Comparison of ENCODE assay signal across 22 cellular contexts in the genomic region with DNA sequence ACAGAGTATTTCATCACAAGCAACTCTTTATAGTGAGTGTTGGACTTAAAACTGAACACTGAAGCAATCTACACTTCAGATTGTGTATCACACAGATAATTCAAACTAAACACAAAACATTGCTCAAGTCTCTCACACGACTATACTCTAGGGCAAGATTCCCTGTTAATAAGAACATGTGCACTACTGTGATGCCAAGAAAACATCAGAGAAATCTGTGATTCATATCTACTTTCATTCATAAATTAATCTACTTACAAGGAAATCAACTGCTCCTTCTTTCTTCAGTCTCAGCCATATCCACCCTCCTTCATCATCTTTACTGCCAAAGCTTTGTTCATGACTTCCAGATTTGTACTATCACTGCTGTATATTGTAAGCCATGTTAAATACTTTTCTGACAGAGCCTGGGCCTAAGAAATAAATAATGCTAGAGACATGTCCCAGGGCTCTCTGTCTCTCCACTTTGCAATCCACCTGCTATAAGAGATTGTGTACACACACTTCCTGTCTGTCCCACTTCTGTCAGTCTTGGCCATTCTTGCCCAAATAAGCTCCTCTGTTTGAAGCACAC. TPM values are rescaled to one million over a fixed set of nuclear protein-coding genes. Genes with fewer than 3 reads are reported as not detected.
DNase-seq lines count a peak whose midpoint lies in the region; ATAC-seq and TF ChIP-seq lines count a peak whose summit lies in the region.
"Had no signal": no experiment of that assay in that cellular context is flagged by ENCODE, and none has a peak within 500 bp of the region (broad histone marks: within the 10 kb centered on the region; RNA-seq: fewer than 3 reads in every experiment).

No MANE protein-coding gene starts in this region.

- CTCF ChIA-PET in SK-N-SH (lab: Yijun Ruan, JAX) = interaction anchor here (1.4 kb wide), 1 partner anchor 24 kb away, joined by 5 read pairs; no protein-coding TSS in a partner anchor

- no peaks in the 10 kb centered on the region; the same call in 1 of the 2 replicates for H3K79me2 ChIP-seq in SK-N-SH (ENCODE audit: insufficient read depth)

- H3K9me2 ChIP-seq in SK-N-SH = no peaks in the 10 kb centered on the region

- TF ChIP-seq RAD21 in SK-N-SH (IDR thresholded peaks at IDR 0.05; ENCODE audit: low read length) = no peak

- H3K4me1 ChIP-seq in SK-N-SH (ENCODE audit: control insufficient read depth in 1 of 2, insufficient read depth in 2 of 2, low read depth in 1 of 2, low read length in 1 of 2) = peaks cover 0 to 2% of the 10 kb centered on the region in 2 experiments; a peak in 2 of 4 replicates
- peaks cover 21% of the 10 kb centered on the region for H3K4me1 ChIP-seq in stomach smooth muscle (ENCODE audit: control insufficient read depth, insufficient read depth, low read length)
- H3K4me1 ChIP-seq in uterus = peaks cover 0 to 3% of the 10 kb centered on the region in 2 donors
- H3K4me1 ChIP-seq: BE2C had no signal

- no peak overlapping the region for H3K27ac ChIP-seq in SK-N-SH (ENCODE audit: low read depth in 2 of 2, low read length in 1 of 2)
- H3K27ac ChIP-seq in stomach smooth muscle (ENCODE audit: low read length) = peak overlapping the region; percentile 70
- H3K27ac ChIP-seq in uterus = no peak overlapping the region
- H3K27ac ChIP-seq: 22Rv1, RWPE1 had no signal

- H3K4me3 Mint-ChIP-seq in mesothelial cell of epicardium = no peak overlapping the region
- H3K4me3 Mint-ChIP-seq: CD14-positive monocyte; CD8-positive, alpha-beta memory T cell had no signal

- no peak overlapping the region for H2AFZ ChIP-seq in SK-N-SH (ENCODE audit: low read depth)

- H3K4me3 ChIP-seq in SK-N-SH (ENCODE audit: low read depth in 2 of 2, low read length in 1 of 2) = no peak overlapping the region
- H3K4me3 ChIP-seq in stomach smooth muscle (ENCODE audit: low read length in 2 of 2) = no peak overlapping the region
- no peak overlapping the region for H3K4me3 ChIP-seq in uterus

- 33% methylated on average over 1 of the region's 1 CpG for WGBS in SK-N-SH (ENCODE audit: low lambda C conversion rate)

- no peak for TF ChIP-seq POLR2A in uterus (IDR thresholded peaks at IDR 0.05)

- H3K36me3 ChIP-seq in SK-N-SH (replicated peaks in 1 of 2; ENCODE audit: control insufficient read depth in 1 of 2, insufficient read depth in 2 of 2, low read length in 1 of 2) (peaks cover 32 to 49% of the 10 kb centered on the region in 2 experiments), stomach smooth muscle (ENCODE audit: control insufficient read depth in 2 of 2, insufficient read depth in 2 of 2, low read length in 2 of 2) (peaks cover 4% of the 10 kb centered on the region in 2 donors), uterus (no peaks in the 10 kb centered on the region)

- H3K27ac Mint-ChIP-seq in mesothelial cell of epicardium = peak overlapping the region; percentile 19
- H3K27ac Mint-ChIP-seq: CD14-positive monocyte; CD8-positive, alpha-beta memory T cell had no signal

- no peaks in the 10 kb centered on the region for H4K20me1 ChIP-seq in SK-N-SH (ENCODE audit: insufficient read depth)

- peaks cover 4% of the 10 kb centered on the region for H3K36me3 Mint-ChIP-seq in mesothelial cell of epicardium
- H3K36me3 Mint-ChIP-seq: CD8-positive, alpha-beta memory T cell had no signal

- TF ChIP-seq CTCF in SK-N-SH (IDR thresholded peaks at IDR 0.05) = no peak
- no peak for TF ChIP-seq CTCF in mesothelial cell of epicardium (IDR thresholded peaks at IDR 0.05; ENCODE audit: unreplicated experiment)
- no peak for TF ChIP-seq CTCF in uterus (IDR thresholded peaks at IDR 0.05)

- no peak overlapping the region for H3K9ac ChIP-seq in SK-N-SH
- no peak overlapping the region for H3K9ac ChIP-seq in stomach smooth muscle (ENCODE audit: low read length in 2 of 2)

- no peak overlapping the region for H3K4me2 ChIP-seq in SK-N-SH

- H3K27me3 Mint-ChIP-seq in mesothelial cell of epicardium (ENCODE audit: low read depth) = no peaks in the 10 kb centered on the region
- H3K27me3 Mint-ChIP-seq: CD8-positive, alpha-beta memory T cell had no signal

- peaks cover 21% of the 10 kb centered on the region for H3K4me1 Mint-ChIP-seq in mesothelial cell of epicardium
- H3K4me1 Mint-ChIP-seq: CD14-positive monocyte; CD8-positive, alpha-beta memory T cell had no signal

- H3K9me3 Mint-ChIP-seq in mesothelial cell of epicardium = no peaks in the 10 kb centered on the region
- H3K9me3 Mint-ChIP-seq: CD8-positive, alpha-beta memory T cell had no signal

- DNase-seq in SK-N-SH (no peak), fibroblast of gingiva (ENCODE audit: low read depth) (peak; percentile 74), mesothelial cell of epicardium (ENCODE audit: low spot score in 2 of 2, unreplicated experiment in 2 of 2) (no peak), NCI-H146 treated with DMSO at 0.1 percent for 48 hours (lab: John Stamatoyannopoulos, UW; ENCODE audit: unreplicated experiment) (no peak), uterus (no peak), NCI-H774 (lab: John Stamatoyannopoulos, UW) (no peak)
- DNase-seq: BE2C; CD8-positive, alpha-beta memory T cell; DMS153; H7; NCI-H1048; NCI-H1417; NCI-H1694 treated with DMSO at 0.1 percent for 48 hours; NCI-H2081; NCI-H2227 treated with DMSO at 0.1 percent for 48 hours; NCI-H526 treated with DMSO at 0.1 percent for 48 hours; SHP77 had no signal

- no peaks in the 10 kb centered on the region for H3K9me3 ChIP-seq in SK-N-SH
- no peaks in the 10 kb centered on the region for H3K9me3 ChIP-seq in stomach smooth muscle (ENCODE audit: control insufficient read depth in 2 of 2, low read length in 2 of 2)
- no peaks in the 10 kb centered on the region for H3K9me3 ChIP-seq in uterus
- H3K9me3 ChIP-seq: BE2C had no signal

- TF ChIP-seq EP300 in SK-N-SH (IDR thresholded peaks at IDR 0.05; ENCODE audit: borderline replicate concordance in 1 of 2, low read depth in 1 of 2, low read length in 1 of 2) = no peak

- ATAC-seq in SK-N-SH treated with all-trans-retinoic acid at 6 μM for 48 hours = peak; percentile 54; the same call in 2 of the 3 replicates

- POLR2A ChIA-PET in SK-N-SH (lab: Yijun Ruan, JAX) = no interaction called here

- intact Hi-C loops in uterus (cut with DNase I; ENCODE audit: low total_unique reads) = no loop called here

- H3K27me3 ChIP-seq in SK-N-SH (ENCODE audit: insufficient read depth) (no peaks in the 10 kb centered on the region), stomach smooth muscle (ENCODE audit: control insufficient read depth in 1 of 2, insufficient read depth in 2 of 2, low read length in 2 of 2) (no peaks in the 10 kb centered on the region), uterus (no peaks in the 10 kb centered on the region)
- H3K27me3 ChIP-seq: BE2C had no signal

- H3F3A ChIP-seq in SK-N-SH (replicated peaks; ENCODE audit: insufficient read depth) = peaks cover 3% of the 10 kb centered on the region

TF ChIP-seq in SK-N-SH treated with all-trans-retinoic acid at 6 μM for 48 hours, 23 proteins besides CTCF, POLR2A, EP300 and RAD21:
- TF ChIP-seq, protein P1, sequence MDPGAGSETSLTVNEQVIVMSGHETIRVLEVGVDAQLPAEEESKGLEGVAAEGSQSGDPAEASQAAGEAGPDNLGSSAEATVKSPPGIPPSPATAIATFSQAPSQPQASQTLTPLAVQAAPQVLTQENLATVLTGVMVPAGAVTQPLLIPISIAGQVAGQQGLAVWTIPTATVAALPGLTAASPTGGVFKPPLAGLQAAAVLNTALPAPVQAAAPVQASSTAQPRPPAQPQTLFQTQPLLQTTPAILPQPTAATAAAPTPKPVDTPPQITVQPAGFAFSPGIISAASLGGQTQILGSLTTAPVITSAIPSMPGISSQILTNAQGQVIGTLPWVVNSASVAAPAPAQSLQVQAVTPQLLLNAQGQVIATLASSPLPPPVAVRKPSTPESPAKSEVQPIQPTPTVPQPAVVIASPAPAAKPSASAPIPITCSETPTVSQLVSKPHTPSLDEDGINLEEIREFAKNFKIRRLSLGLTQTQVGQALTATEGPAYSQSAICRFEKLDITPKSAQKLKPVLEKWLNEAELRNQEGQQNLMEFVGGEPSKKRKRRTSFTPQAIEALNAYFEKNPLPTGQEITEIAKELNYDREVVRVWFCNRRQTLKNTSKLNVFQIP (CRISPR knock-in tag; IDR thresholded peaks at IDR 0.05; ENCODE audit: borderline replicate concordance, low read depth) = no peak
- TF ChIP-seq ISL1 (CRISPR knock-in tag; IDR thresholded peaks at IDR 0.05) = peak; percentile 46; the same call in 1 of the 2 replicates

TF ChIP-seq in SK-N-SH, 30 proteins besides CTCF, POLR2A, EP300 and RAD21 (continues in another document):
- no peak for TF ChIP-seq FOXJ3 (CRISPR knock-in tag; IDR thresholded peaks at IDR 0.05)
- no peak for TF ChIP-seq EZH2phosphoT487 (IDR thresholded peaks at IDR 0.05; ENCODE audit: borderline replicate concordance, low read depth)

RNA-seq across cellular contexts. Expression of a gene that starts 35.1 kb away (rescaled TPM):
- polyA plus RNA-seq in SK-N-SH (2012; rRNA removed) = 32.8 and 45.0 TPM in 2 replicates
- polyA plus RNA-seq in SK-N-SH (2012; cell fraction: cytosol; rRNA removed) = 61.3 and 78.0 TPM in 2 replicates
- 18.5 and 32.1 TPM in 2 replicates for polyA plus RNA-seq in SK-N-SH (2012; cell fraction: nucleus; rRNA removed)
- total RNA-seq in mesothelial cell of epicardium (26.7 to 28.1 TPM (median 27.9 TPM) in 3 replicates), uterus (10 to 100 TPM; 32.3 to 62.0 (median 41.4) TPM)

RNA-seq across cellular contexts. Expression of a gene that starts 44.0 kb away (rescaled TPM):
- polyA plus RNA-seq in SK-N-SH (2012; rRNA removed) = 13.9 and 18.2 TPM in 2 replicates
- 18.7 and 21.9 TPM in 2 replicates for polyA plus RNA-seq in SK-N-SH (2012; cell fraction: cytosol; rRNA removed)
- 12.0 and 22.8 TPM in 2 replicates for polyA plus RNA-seq in SK-N-SH (2012; cell fraction: nucleus; rRNA removed)
- total RNA-seq in mesothelial cell of epicardium (14.6 to 17.7 TPM (median 15.5 TPM) in 3 replicates), uterus (10 to 100 TPM in 1 of 4 donors, 1 to 10 TPM in 3; 1.3 to 13.1 (median 6.3) TPM)

RNA-seq across cellular contexts. Expression of a gene that starts 44.3 kb away (rescaled TPM):
- polyA plus RNA-seq in SK-N-SH (2012; rRNA removed) = 19.1 and 25.2 TPM in 2 replicates
- 18.1 TPM in 2 replicates for polyA plus RNA-seq in SK-N-SH (2012; cell fraction: cytosol; rRNA removed)
- 42.6 and 74.0 TPM in 2 replicates for polyA plus RNA-seq in SK-N-SH (2012; cell fraction: nucleus; rRNA removed)
- 29.1 to 35.8 TPM (median 31.0 TPM) in 3 replicates for total RNA-seq in mesothelial cell of epicardium
- total RNA-seq in uterus = 10 to 100 TPM in 3 of 4 donors, 1 to 10 TPM in 1; 5.0 to 71.2 (median 36.2) TPM
